Comparison of ENCODE assay signal across 18 cellular contexts in the genomic region with DNA sequence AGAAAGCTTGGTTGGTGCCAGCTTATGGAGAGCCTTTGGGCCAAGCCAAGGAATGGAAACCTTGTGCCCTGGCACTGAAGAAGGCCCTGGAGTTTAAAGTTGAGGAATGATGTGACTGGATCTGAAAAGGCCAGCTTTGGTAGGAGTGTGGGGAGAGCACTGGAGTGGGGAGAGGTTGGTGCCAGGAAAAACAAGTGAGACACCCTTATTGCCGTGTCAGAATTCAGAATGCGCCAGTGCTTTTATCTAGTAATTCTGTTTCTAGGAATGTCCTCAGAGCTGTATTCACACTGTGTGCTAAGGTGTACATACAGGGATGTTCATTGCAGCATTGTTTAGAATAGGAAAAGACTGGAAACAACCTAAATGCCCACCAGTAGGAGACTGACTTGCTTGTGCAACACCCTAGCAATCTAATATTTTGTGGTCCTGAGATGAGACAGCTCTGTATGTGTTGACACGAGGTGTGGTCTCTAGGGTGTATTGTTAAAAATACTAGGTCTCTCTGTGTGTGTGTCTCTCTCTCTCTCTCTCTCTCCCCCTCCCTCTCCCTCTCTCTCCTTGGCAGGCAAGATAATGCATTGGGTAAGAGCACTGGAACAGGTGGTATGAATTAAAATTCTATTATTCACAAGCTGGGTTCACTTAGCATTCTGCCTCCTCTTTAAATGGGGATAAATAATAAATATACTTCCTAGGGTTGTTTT.
DNase-seq lines count a peak whose midpoint lies in the region; ATAC-seq and TF ChIP-seq lines count a peak whose summit lies in the region.
"Had no signal": no experiment of that assay in that cellular context is flagged by ENCODE, and none has a peak within 500 bp of the region (broad histone marks: within the 10 kb centered on the region; RNA-seq: fewer than 3 reads in every experiment).

No MANE protein-coding gene starts in this region.

- no peak for TF ChIP-seq CTCF in heart left ventricle (IDR thresholded peaks at IDR 0.05)
- TF ChIP-seq CTCF in suprapubic skin (IDR thresholded peaks at IDR 0.05) = no peak
- no peak for TF ChIP-seq CTCF in dorsolateral prefrontal cortex (IDR thresholded peaks at IDR 0.05 in 54 of 56, conservative IDR thresholded peaks at IDR 0.05 in 2 of 56; ENCODE audit: low read depth in 1 of 56, partially characterized antibody in 56 of 56)
- no peak for TF ChIP-seq CTCF in sigmoid colon (IDR thresholded peaks at IDR 0.05)

- H3K27ac ChIP-seq in heart left ventricle (peak overlapping the region in 1 of 12 donors; percentile 5), suprapubic skin (peak overlapping the region; percentile 11), dorsolateral prefrontal cortex (no peak overlapping the region), sigmoid colon (no peak overlapping the region)
- H3K27ac ChIP-seq: stomach had no signal

- H3K36me3 ChIP-seq in heart left ventricle (peaks cover 0 to 11% (median 0%) of the 10 kb centered on the region in 9 donors), suprapubic skin (peaks cover 26% of the 10 kb centered on the region), sigmoid colon (no peaks in the 10 kb centered on the region)

- H3K27me3 ChIP-seq in heart left ventricle (no peaks in the 10 kb centered on the region), suprapubic skin (no peaks in the 10 kb centered on the region), dorsolateral prefrontal cortex (no peaks in the 10 kb centered on the region), sigmoid colon (no peaks in the 10 kb centered on the region)
- H3K27me3 ChIP-seq: stomach had no signal

- intact Hi-C loops in heart left ventricle (cut with DNase I) (no loop called here), Right ventricle myocardium inferior (cut with DNase I) (no loop called here), left ventricle myocardium superior (cut with micrococcal nuclease) (no loop called here), dorsolateral prefrontal cortex (cut with DNase I) (no loop called here), sigmoid colon (cut with DNase I) (no loop called here)

- no peak for TF ChIP-seq POLR2A in heart left ventricle (IDR thresholded peaks at IDR 0.05)
- no peak for TF ChIP-seq POLR2A in suprapubic skin (IDR thresholded peaks at IDR 0.05)
- no peak for TF ChIP-seq POLR2A in sigmoid colon (IDR thresholded peaks at IDR 0.05)

- H3K4me1 ChIP-seq in heart left ventricle (peaks cover 0 to 11% (median 1%) of the 10 kb centered on the region in 12 donors), suprapubic skin (peaks cover 4% of the 10 kb centered on the region), sigmoid colon (no peaks in the 10 kb centered on the region)
- H3K4me1 ChIP-seq: stomach had no signal

- TF ChIP-seq EP300 in suprapubic skin (IDR thresholded peaks at IDR 0.05) (no peak), sigmoid colon (IDR thresholded peaks at IDR 0.05) (no peak)

- H3K4me3 ChIP-seq in heart left ventricle (no peak overlapping the region), suprapubic skin (no peak overlapping the region), dorsolateral prefrontal cortex (no peak overlapping the region), sigmoid colon (no peak overlapping the region)
- H3K4me3 ChIP-seq: stomach had no signal

- whole genome bisulfite sequencing in heart left ventricle, 4 donors = 48 to 66% (median 53%) methylated on average over 2 to 3 of the region's 3 CpGs
- WGBS in suprapubic skin = 57% methylated on average over 3 of the region's 3 CpGs
- 86 to 92% methylated on average over 3 of the region's 3 CpGs for WGBS in sigmoid colon, 2 donors

- no peaks in the 10 kb centered on the region for H3K9me3 ChIP-seq in heart left ventricle
- H3K9me3 ChIP-seq in suprapubic skin = no peaks in the 10 kb centered on the region
- H3K9me3 ChIP-seq in sigmoid colon = no peaks in the 10 kb centered on the region
- H3K9me3 ChIP-seq: stomach had no signal

- DNase-seq in heart left ventricle (no peak), Right ventricle myocardium inferior (ENCODE audit: missing footprints) (no peak), left ventricle myocardium superior (no peak), suprapubic skin (ENCODE audit: low spot score in 2 of 2) (no peak), HuH-7.5 (ENCODE audit: low spot score) (no peak), dorsolateral prefrontal cortex (no peak), sigmoid colon (no peak)
- DNase-seq: central memory CD4-positive, alpha-beta T cell; DND-41; endodermal cell; foreskin melanocyte; naive thymus-derived CD8-positive, alpha-beta T cell; NCI-H146; NCI-H446; posterior cingulate gyrus; stomach; T-helper 17 cell had no signal

- peak in 3 of 4 donors; percentile 52 to 83 (median 63) for ATAC-seq in heart left ventricle
- ATAC-seq in Right ventricle myocardium inferior = no peak
- ATAC-seq in SK-N-SH treated with all-trans-retinoic acid at 6 μM for 48 hours = peak; percentile 94
- peak; percentile 82 for ATAC-seq in left ventricle myocardium superior
- ATAC-seq: naive thymus-derived CD8-positive, alpha-beta T cell; T-helper 17 cell had no signal

TF ChIP-seq in SK-N-SH treated with all-trans-retinoic acid at 6 μM for 48 hours, 23 proteins besides CTCF, POLR2A, EP300 and RAD21:
- TF ChIP-seq, protein P1, sequence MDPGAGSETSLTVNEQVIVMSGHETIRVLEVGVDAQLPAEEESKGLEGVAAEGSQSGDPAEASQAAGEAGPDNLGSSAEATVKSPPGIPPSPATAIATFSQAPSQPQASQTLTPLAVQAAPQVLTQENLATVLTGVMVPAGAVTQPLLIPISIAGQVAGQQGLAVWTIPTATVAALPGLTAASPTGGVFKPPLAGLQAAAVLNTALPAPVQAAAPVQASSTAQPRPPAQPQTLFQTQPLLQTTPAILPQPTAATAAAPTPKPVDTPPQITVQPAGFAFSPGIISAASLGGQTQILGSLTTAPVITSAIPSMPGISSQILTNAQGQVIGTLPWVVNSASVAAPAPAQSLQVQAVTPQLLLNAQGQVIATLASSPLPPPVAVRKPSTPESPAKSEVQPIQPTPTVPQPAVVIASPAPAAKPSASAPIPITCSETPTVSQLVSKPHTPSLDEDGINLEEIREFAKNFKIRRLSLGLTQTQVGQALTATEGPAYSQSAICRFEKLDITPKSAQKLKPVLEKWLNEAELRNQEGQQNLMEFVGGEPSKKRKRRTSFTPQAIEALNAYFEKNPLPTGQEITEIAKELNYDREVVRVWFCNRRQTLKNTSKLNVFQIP (CRISPR knock-in tag; IDR thresholded peaks at IDR 0.05; ENCODE audit: borderline replicate concordance, low read depth) = no peak
- TF ChIP-seq ISL1 (CRISPR knock-in tag; IDR thresholded peaks at IDR 0.05) (peak; percentile 40; the same call in 1 of the 2 replicates), OSR1 (CRISPR knock-in tag; IDR thresholded peaks at IDR 0.05) (no peak), ZFP3 (CRISPR knock-in tag; IDR thresholded peaks at IDR 0.05) (no peak), TCF4 (CRISPR knock-in tag; IDR thresholded peaks at IDR 0.05; ENCODE audit: borderline replicate concordance) (peak; percentile 65)
